In the genomic region with DNA sequence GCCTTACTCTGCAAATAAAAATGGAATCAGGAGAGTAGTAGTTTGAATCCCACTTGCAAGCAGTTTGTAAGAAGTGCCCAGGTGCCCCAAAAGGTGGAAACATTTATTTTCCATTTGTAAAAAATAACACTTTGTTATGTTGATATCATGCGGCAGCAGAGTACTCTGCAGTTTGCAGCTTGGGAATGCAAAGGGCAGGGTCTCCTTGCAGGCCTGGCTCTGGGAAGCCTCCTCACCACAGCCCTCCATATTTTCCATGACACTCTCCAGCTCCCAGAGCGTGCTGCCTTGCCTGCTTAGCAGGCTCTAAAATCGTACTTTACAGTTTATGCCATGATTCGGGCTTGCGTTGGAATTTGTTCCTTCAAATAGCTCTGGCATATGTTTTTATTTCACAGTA, we compare ENCODE assay signal across 29 cellular contexts. TPM values are rescaled to one million over a fixed set of nuclear protein-coding genes. Genes with fewer than 3 reads are reported as not detected.
"Had no signal": no experiment of that assay in that cellular context is flagged by ENCODE, and none has a peak within 500 bp of the region (broad histone marks: within the 10 kb centered on the region; RNA-seq: fewer than 3 reads in every experiment).

No MANE protein-coding gene starts in this region.

- H3K4me1 Mint-ChIP-seq: immature natural killer cell; stimulated activated memory B cell treated with anti-CD40 and anti-IgM and Interleukin-4, amounts not matched to agents 10 μg/mL and 1 μg/mL and 100 μg/mL, for 72 hours had no signal

- H3K27me3 ChIP-seq: neutrophil, vagina had no signal

- H3K4me1 ChIP-seq: heart left ventricle, left ventricle myocardium inferior, spleen, tibial artery, upper lobe of right lung, vagina had no signal

- H3K4me3 Mint-ChIP-seq: immature natural killer cell; naive thymus-derived CD8-positive, alpha-beta T cell; stimulated activated memory B cell treated with anti-CD40 and anti-IgM and Interleukin-4, amounts not matched to agents 10 μg/mL and 1 μg/mL and 100 μg/mL, for 72 hours; stimulated activated naive CD8-positive, alpha-beta T cell treated with anti-CD3 and anti-CD28 coated beads, Interleukin-15, Interleukin-2, amounts not matched to agents 100 ng/mL and 50 ng/mL, for 24 hours had no signal

- DNase-seq: dorsolateral prefrontal cortex; effector CD8-positive, alpha-beta T cell; foreskin melanocyte; heart left ventricle; hippocampal formation; immature natural killer cell; left cardiac atrium; left ventricle myocardium inferior; mucosa of descending colon; naive thymus-derived CD8-positive, alpha-beta T cell; posterior cingulate gyrus; spleen; stimulated activated CD4-positive, alpha-beta T cell treated with anti-CD3 and anti-CD28 coated beads, Interleukin-15, amount 100 ng/mL, for 24 hours; stimulated activated CD4-positive, alpha-beta T cell treated with anti-CD3 and anti-CD28 coated beads, Interleukin-1b, Interleukin-23, amount 100 ng/mL, for 48 hours; stimulated activated CD4-positive, alpha-beta T cell treated with anti-CD3 and anti-CD28 coated beads, Interleukin-4, amount 100 ng/mL, for 24 hours; tibial artery; upper lobe of right lung had no signal

- H3K9me3 Mint-ChIP-seq: immature natural killer cell; naive thymus-derived CD8-positive, alpha-beta T cell; stimulated activated memory B cell treated with anti-CD40 and anti-IgM and Interleukin-4, amounts not matched to agents 10 μg/mL and 1 μg/mL and 100 μg/mL, for 72 hours; stimulated activated naive CD8-positive, alpha-beta T cell treated with anti-CD3 and anti-CD28 coated beads, Interleukin-15, Interleukin-2, amounts not matched to agents 100 ng/mL and 50 ng/mL, for 24 hours had no signal

- H3K27ac ChIP-seq: coronary artery, heart left ventricle, left ventricle myocardium inferior, neutrophil, spleen, tibial artery, upper lobe of right lung, vagina had no signal

- H3K36me3 ChIP-seq: heart left ventricle, left ventricle myocardium inferior, neutrophil, spleen, tibial artery, upper lobe of right lung, vagina had no signal

- ATAC-seq: heart left ventricle; left cardiac atrium; mucosa of descending colon; naive thymus-derived CD8-positive, alpha-beta T cell; sciatic nerve; stimulated activated memory B cell treated with anti-CD40 and anti-IgM and Interleukin-4, amounts not matched to agents 10 μg/mL and 1 μg/mL and 100 μg/mL, for 72 hours; upper lobe of right lung had no signal

- H3K9me3 ChIP-seq: heart left ventricle, mucosa of descending colon, neutrophil, spleen, tibial artery, upper lobe of right lung, vagina had no signal

- H3K27ac Mint-ChIP-seq: immature natural killer cell; naive thymus-derived CD8-positive, alpha-beta T cell; stimulated activated memory B cell treated with anti-CD40 and anti-IgM and Interleukin-4, amounts not matched to agents 10 μg/mL and 1 μg/mL and 100 μg/mL, for 72 hours; stimulated activated naive CD8-positive, alpha-beta T cell treated with anti-CD3 and anti-CD28 coated beads, Interleukin-15, Interleukin-2, amounts not matched to agents 100 ng/mL and 50 ng/mL, for 24 hours had no signal

- H3K4me3 ChIP-seq: coronary artery, dorsolateral prefrontal cortex, heart left ventricle, left ventricle myocardium inferior, mucosa of descending colon, spleen, tibial artery, upper lobe of right lung, vagina had no signal

- H3K36me3 Mint-ChIP-seq: immature natural killer cell; naive thymus-derived CD8-positive, alpha-beta T cell; stimulated activated memory B cell treated with anti-CD40 and anti-IgM and Interleukin-4, amounts not matched to agents 10 μg/mL and 1 μg/mL and 100 μg/mL, for 72 hours had no signal

RNA-seq across cellular contexts. Expression of a gene that starts 20.0 kb away (rescaled TPM):
- total RNA-seq: glomerular endothelial cell; heart left ventricle; left cardiac atrium; left ventricle myocardium inferior; lung microvascular endothelial cell; mesenteric fat pad; mucosa of descending colon; naive thymus-derived CD8-positive, alpha-beta T cell; pulmonary artery endothelial cell; sciatic nerve; skeletal muscle tissue; upper lobe of right lung; vagina had no signal
- polyA plus RNA-seq: heart left ventricle; immature natural killer cell; keratinocyte; naive thymus-derived CD8-positive, alpha-beta T cell had no signal
